In genomic region chr15:84681822-84682221, GRCh38 we compare ENCODE assay signal across 10 cellular contexts. TPM values are rescaled to one million over a fixed set of nuclear protein-coding genes. Genes with fewer than 3 reads are reported as not detected.
DNase-seq lines count a peak whose midpoint lies in the region; ATAC-seq and TF ChIP-seq lines count a peak whose summit lies in the region.
"Had no signal": no experiment of that assay in that cellular context is flagged by ENCODE, and none has a peak within 500 bp of the region (broad histone marks: within the 10 kb centered on the region; RNA-seq: fewer than 3 reads in every experiment).

No MANE protein-coding gene starts in this region.

- TF ChIP-seq CTCF in 22Rv1 (IDR thresholded peaks at IDR 0.05) (no peak), HL-60 (IDR thresholded peaks at IDR 0.05; ENCODE audit: insufficient read depth, low read length) (no peak)

- ATAC-seq in sciatic nerve (no peak), GM18870 (IDR thresholded peaks at IDR 0.05; ENCODE audit: unreplicated experiment) (no peak), GM18520 (IDR thresholded peaks at IDR 0.05; ENCODE audit: unreplicated experiment) (no peak)

- 0 out of 2 replicates have a peak overlapping the region, but pooled peaks have one; percentile 9 for H3K27ac ChIP-seq in 22Rv1
- H3K27ac ChIP-seq in HL-60 (replicated peaks): no peak overlapping the region
- H3K27ac ChIP-seq: C4-2B had no signal

- no peaks in the 10 kb centered on the region for H3K27me3 ChIP-seq in HL-60 (ENCODE audit: insufficient read depth, poor library complexity, severe bottlenecking)

- no peak overlapping the region for H3K4me3 ChIP-seq in HL-60 (replicated peaks; ENCODE audit: insufficient read depth, low read length)

- intact Hi-C loops in sciatic nerve (cut with DNase I): no loop called here

- DNase-seq in HL-60 (ENCODE audit: low read depth in 1 of 2, low spot score in 1 of 2) (peak; percentile 56 to 65), activated T-helper 1 cell treated with Interleukin-2 at 50 U/mL for 16 hours (ENCODE audit: low read depth) (peak; percentile 15), glomerular visceral epithelial cell (ENCODE audit: extremely low spot score) (peak; percentile 86), sciatic nerve (ENCODE audit: low spot score) (no peak), NCI-H187 (lab: John Stamatoyannopoulos, UW) (no peak)
- DNase-seq: NCI-H2081 treated with DMSO at 0.1 percent for 48 hours had no signal

RNA-seq across cellular contexts. Expression of gene NMB, which starts 23.8 kb away (rescaled TPM):
- total RNA-seq in sciatic nerve: 15.4 TPM

RNA-seq across cellular contexts. Expression of gene WDR73, which starts 27.7 kb away (rescaled TPM):
- total RNA-seq in sciatic nerve: 29.5 TPM

RNA-seq across cellular contexts. Expression of gene SEC11A, which starts 34.1 kb away (rescaled TPM):
- 119 TPM for total RNA-seq in sciatic nerve

Comparison
In these comparisons a context has a peak if more than half of its experiments do, and no peak if none do; other contexts are left out.
1. DNase-seq: peak in HL-60 (2 of 2), activated T-helper 1 cell treated with Interleukin-2 at 50 U/mL for 16 hours (single experiment) and glomerular visceral epithelial cell (single experiment); none in sciatic nerve (single experiment) and NCI-H187 (0 of 2).